Comparison of ENCODE assay signal across 19 cellular contexts in the genomic region with DNA sequence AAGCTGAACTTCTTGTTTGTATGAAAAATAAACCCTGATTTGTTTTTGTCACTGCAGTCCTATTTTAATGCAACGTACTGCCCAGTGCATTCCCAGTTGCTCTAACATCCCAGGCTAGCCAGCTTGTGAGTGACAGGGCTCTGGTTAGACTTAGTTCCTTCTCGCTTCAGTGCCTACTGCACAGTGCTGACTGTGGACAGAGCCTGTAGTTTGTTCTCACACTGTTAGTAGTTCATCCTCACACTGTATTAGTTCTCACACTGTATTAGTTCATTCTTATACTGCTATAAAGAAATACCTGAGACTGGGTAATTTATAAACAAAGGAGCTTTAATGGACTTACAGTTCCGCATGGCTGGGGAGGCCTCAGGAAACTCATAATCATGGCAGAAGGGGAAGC.
"Had no signal": no experiment of that assay in that cellular context is flagged by ENCODE, and none has a peak within 500 bp of the region (broad histone marks: within the 10 kb centered on the region; RNA-seq: fewer than 3 reads in every experiment).

No MANE protein-coding gene starts in this region.

- H3K27me3 ChIP-seq: adrenal gland, colonic mucosa, heart left ventricle, upper lobe of left lung had no signal

- DNase-seq: activated CD4-positive, alpha-beta T cell treated with anti-CD3 and anti-CD28 coated beads for 4 hours; activated CD4-positive, alpha-beta T cell treated with anti-CD3 and anti-CD28 coated beads, Interleukin-2, amount 50 U/mL, for 48 hours; activated CD4-positive, CD25-positive, alpha-beta regulatory T cell; activated CD8-positive, alpha-beta memory T cell treated with anti-CD3 and anti-CD28 coated beads, Interleukin-2, amount 50 U/mL, for 48 hours; activated naive CD4-positive, alpha-beta T cell; activated T-cell treated with anti-CD3 and anti-CD28 coated beads, Interleukin-2, amount 50 U/mL, for 4 hours; adrenal gland; colonic mucosa; heart left ventricle; islet precursor cell; mucosa of descending colon; stimulated activated CD4-positive, alpha-beta T cell treated with anti-CD3 and anti-CD28 coated beads, Interleukin-12 subunit alpha, Interleukin-12 subunit beta, amount 100 ng/mL, for 4 hours; stomach; SW 1271; T-helper 17 cell; upper lobe of left lung had no signal

- H3K27ac ChIP-seq: adrenal gland, colonic mucosa, epithelial cell of prostate, heart left ventricle, SK-N-MC, stomach, thoracic aorta, upper lobe of left lung had no signal

- H3K4me3 ChIP-seq: adrenal gland, colonic mucosa, heart left ventricle, mucosa of descending colon, SK-N-MC, stomach, thoracic aorta, upper lobe of left lung had no signal
